Comparison of ENCODE assay signal across 9 cellular contexts in genomic region chr2:148509703-148510036, GRCh38.
DNase-seq lines count a peak whose midpoint lies in the region; TF ChIP-seq lines count a peak whose summit lies in the region.
"Had no signal": no experiment of that assay in that cellular context is flagged by ENCODE, and none has a peak within 500 bp of the region (broad histone marks: within the 10 kb centered on the region; RNA-seq: fewer than 3 reads in every experiment).

No MANE protein-coding gene starts in this region.

- no peaks in the 10 kb centered on the region for H3K27me3 Mint-ChIP-seq in activated naive CD4-positive, alpha-beta T cell treated with anti-CD3 and anti-CD28 coated beads for 36 hours (ENCODE audit: low read depth)

- no peaks in the 10 kb centered on the region for H3K36me3 Mint-ChIP-seq in activated naive CD4-positive, alpha-beta T cell treated with anti-CD3 and anti-CD28 coated beads for 36 hours (ENCODE audit: low read depth)

- no peaks in the 10 kb centered on the region for H3K9me3 Mint-ChIP-seq in activated naive CD4-positive, alpha-beta T cell treated with anti-CD3 and anti-CD28 coated beads for 36 hours

- DNase-seq in activated naive CD4-positive, alpha-beta T cell treated with anti-CD3 and anti-CD28 coated beads for 36 hours, result no peak
- no peak for DNase-seq in activated naive CD4-positive, alpha-beta T cell treated with anti-CD3 and anti-CD28 coated beads, Interleukin-2, amount 50 U/mL, for 16 hours
- DNase-seq in Peyer's patch (no peak), epithelial cell of proximal tubule (ENCODE audit: low read depth) (no peak), suprapubic skin (ENCODE audit: low spot score in 2 of 2) (no peak), dorsolateral prefrontal cortex (no peak), NOMO-1 (lab: John Stamatoyannopoulos, UW; ENCODE audit: unreplicated experiment in 2 of 2) (no peak), dermis blood vessel endothelial cell (no peak)
- DNase-seq: NCI-H2081 treated with DMSO at 0.1 percent for 48 hours had no signal

- no peak for TF ChIP-seq EP300 in suprapubic skin (IDR thresholded peaks at IDR 0.05)

- H3K27me3 ChIP-seq in Peyer's patch (no peaks in the 10 kb centered on the region), suprapubic skin (no peaks in the 10 kb centered on the region), dorsolateral prefrontal cortex (no peaks in the 10 kb centered on the region)

- H3K36me3 ChIP-seq in Peyer's patch (no peaks in the 10 kb centered on the region), suprapubic skin (no peaks in the 10 kb centered on the region)

- no peak for TF ChIP-seq POLR2A in Peyer's patch (IDR thresholded peaks at IDR 0.05)
- TF ChIP-seq POLR2A in suprapubic skin (IDR thresholded peaks at IDR 0.05), result no peak

- no peak for TF ChIP-seq CTCF in Peyer's patch (IDR thresholded peaks at IDR 0.05)
- TF ChIP-seq CTCF in epithelial cell of proximal tubule (conservative IDR thresholded peaks at IDR 0.05; ENCODE audit: low read depth, low read length), result no peak
- TF ChIP-seq CTCF in suprapubic skin (IDR thresholded peaks at IDR 0.05), result no peak
- peak in 8 of 56 donors; percentile 0 to 37 (median 12) for TF ChIP-seq CTCF in dorsolateral prefrontal cortex (IDR thresholded peaks at IDR 0.05 in 54 of 56, conservative IDR thresholded peaks at IDR 0.05 in 2 of 56; ENCODE audit: low read depth in 1 of 56, partially characterized antibody in 56 of 56)

- intact Hi-C loops in activated naive CD4-positive, alpha-beta T cell treated with anti-CD3 and anti-CD28 coated beads for 36 hours (cut with micrococcal nuclease), result loop anchor here (1.0 to 2.0 kb wide), 9 partner anchors 15 to 665 kb away; partner anchors contain the start of genes ACVR2A and ORC4
- intact Hi-C loops in dorsolateral prefrontal cortex (cut with DNase I), result loop anchor here (2.0 to 10.0 kb wide), 3 partner anchors 475 to 572 kb away; no protein-coding TSS in a partner anchor

- H3K27ac ChIP-seq in Peyer's patch, result no peak overlapping the region
- H3K27ac ChIP-seq in suprapubic skin, result no peak overlapping the region
- H3K27ac ChIP-seq in dorsolateral prefrontal cortex, result no peak overlapping the region

- H3K4me3 ChIP-seq in Peyer's patch (peak overlapping the region in 3 of 4 donors; percentile 24 to 50 (median 31)), epithelial cell of proximal tubule (ENCODE audit: low read depth, low read length) (peak overlapping the region; percentile 49), suprapubic skin (peak overlapping the region; percentile 35), dorsolateral prefrontal cortex (peak overlapping the region in 29 of 59 donors; percentile 15 to 59 (median 46))

- H3K9me3 ChIP-seq in Peyer's patch (no peaks in the 10 kb centered on the region), suprapubic skin (no peaks in the 10 kb centered on the region)

- H3K4me1 ChIP-seq in Peyer's patch (peaks cover 0 to 8% (median 0%) of the 10 kb centered on the region in 4 donors), suprapubic skin (peaks cover 10% of the 10 kb centered on the region)

- H3K4me1 Mint-ChIP-seq in activated naive CD4-positive, alpha-beta T cell treated with anti-CD3 and anti-CD28 coated beads for 36 hours (ENCODE audit: low read depth), result peaks cover 29% of the 10 kb centered on the region

- WGBS in suprapubic skin, result 10% methylated on average over 7 of the region's 7 CpGs

- H3K4me3 Mint-ChIP-seq in activated naive CD4-positive, alpha-beta T cell treated with anti-CD3 and anti-CD28 coated beads for 36 hours, result peak overlapping the region; percentile 60

- CTCF ChIA-PET in activated naive CD4-positive, alpha-beta T cell treated with anti-CD3 and anti-CD28 coated beads for 36 hours (lab: Charles Lee), result interaction anchor here (0.9 to 2.9 kb wide), 30 partner anchors 13 to 575 kb away, joined by 3 to 25 read pairs (median 4); no protein-coding TSS in a partner anchor

- H3K27ac Mint-ChIP-seq in activated naive CD4-positive, alpha-beta T cell treated with anti-CD3 and anti-CD28 coated beads for 36 hours, result no peak overlapping the region
